11 cellular contexts compared by ENCODE assay signal in genomic region chr19:4878491-4878968, GRCh38. TPM values are rescaled to one million over a fixed set of nuclear protein-coding genes. Genes with fewer than 3 reads are reported as not detected.
DNase-seq lines count a peak whose midpoint lies in the region; ATAC-seq, FAIRE-seq and TF ChIP-seq lines count a peak whose summit lies in the region.
"Had no signal": no experiment of that assay in that cellular context is flagged by ENCODE, and none has a peak within 500 bp of the region (broad histone marks: within the 10 kb centered on the region; RNA-seq: fewer than 3 reads in every experiment).

No MANE protein-coding gene starts in this region.

- peak overlapping the region; percentile 24; the same call in 1 of the 2 replicates for H2AFZ ChIP-seq in OCI-LY7 (ENCODE audit: low read length)

- H3K4me3 ChIP-seq in OCI-LY7 (ENCODE audit: low read depth, low read length, poor library complexity, severe bottlenecking) (peak overlapping the region; percentile 39), heart left ventricle (no peak overlapping the region), skeletal muscle cell (ENCODE audit: low read depth, low read length) (no peak overlapping the region)

- TF ChIP-seq POLR2A in GM12892 (IDR thresholded peaks at IDR 0.05; ENCODE audit: low read depth, low read length) (no peak), heart left ventricle (IDR thresholded peaks at IDR 0.05) (no peak)

- ATAC-seq in heart left ventricle (peak; percentile 61 to 83 (median 70)), HG03175 (IDR thresholded peaks at IDR 0.05; ENCODE audit: unreplicated experiment) (no peak)
- ATAC-seq: effector memory CD8-positive, alpha-beta T cell had no signal

- H3K4me2 ChIP-seq in OCI-LY7 (ENCODE audit: low read length), result peak overlapping the region; percentile 62

- TF ChIP-seq CTCF in OCI-LY7 (conservative IDR thresholded peaks at IDR 0.05; ENCODE audit: low read length) (0 out of 2 replicates have a peak, but pooled peaks have one; percentile 14), heart left ventricle (IDR thresholded peaks at IDR 0.05) (no peak)

- H3K79me2 ChIP-seq in OCI-LY7 (ENCODE audit: insufficient read depth, low read depth, low read length), result no peaks in the 10 kb centered on the region

- BruUV-seq in OCI-LY7 (replicated peaks; lab: Mats Ljungman, UMichigan), result no TSS peak

- 36 to 58% (median 44%) methylated on average over 10 to 23 of the region's 23 CpGs for WGBS in heart left ventricle, 4 donors

- H4K20me1 ChIP-seq in OCI-LY7 (ENCODE audit: insufficient read depth, low read length), result no peaks in the 10 kb centered on the region

- H3K36me3 ChIP-seq in OCI-LY7 (ENCODE audit: insufficient read depth, low read length) (no peaks in the 10 kb centered on the region), heart left ventricle (no peaks in the 10 kb centered on the region)

- intact Hi-C loops in OCI-LY7 (cut with micrococcal nuclease; ENCODE audit: unreplicated experiment), result no loop called here
- intact Hi-C loops in heart left ventricle (cut with DNase I), result no loop called here

- no peaks in the 10 kb centered on the region for H3K9me2 ChIP-seq in OCI-LY7 (ENCODE audit: insufficient read depth, low read length)

- H3K27ac ChIP-seq in OCI-LY7 (ENCODE audit: low read depth, low read length, poor library complexity, severe bottlenecking), result peak overlapping the region; percentile 78
- H3K27ac ChIP-seq in heart left ventricle, result peak overlapping the region in 10 of 12 donors; percentile 22 to 80 (median 74)

- DNase-seq in GM12892 (ENCODE audit: insufficient read length) (peak; percentile 36), OCI-LY7 (ENCODE audit: low spot score) (peak; percentile 92), heart left ventricle (peak in 2 of 5 donors; percentile 47 to 65), skeletal muscle cell (ENCODE audit: low read depth) (peak; percentile 20), AG08395 (ENCODE audit: low spot score) (no peak), ACHN (no peak), NCI-H2227 (lab: John Stamatoyannopoulos, UW; ENCODE audit: unreplicated experiment) (no peak)
- DNase-seq: effector memory CD8-positive, alpha-beta T cell had no signal

- H3K4me1 ChIP-seq in OCI-LY7 (ENCODE audit: insufficient read depth, low read length, poor library complexity, severe bottlenecking), result peaks cover 62% of the 10 kb centered on the region
- peaks cover 0 to 5% (median 0%) of the 10 kb centered on the region in 12 donors for H3K4me1 ChIP-seq in heart left ventricle

- no peaks in the 10 kb centered on the region for H3K9me3 ChIP-seq in OCI-LY7 (ENCODE audit: low read length)
- H3K9me3 ChIP-seq in heart left ventricle, result no peaks in the 10 kb centered on the region

- in situ Hi-C loops in ACHN (cut with HindIII; ENCODE audit: low pct_ligation_motif_present, low pct_unique_long_range_greater_than_20kb, low sequenced_read_pairs), result no loop called here

- POLR2A ChIA-PET in OCI-LY7 (lab: Charles Lee), result interaction anchor here (0.8 to 1.1 kb wide), 2 partner anchors 26 to 74 kb away, joined by 3 to 4 read pairs; no protein-coding TSS in a partner anchor

- FAIRE-seq in GM12892 (lab: Jason Lieb, UNC), result no peak

- peaks cover 0 to 12% (median 0%) of the 10 kb centered on the region in 9 donors for H3K27me3 ChIP-seq in heart left ventricle

- CTCF ChIA-PET in OCI-LY7 (lab: Charles Lee; ENCODE audit: unreplicated experiment), result interaction anchor here (0.6 kb wide), 1 partner anchor 471 kb away, joined by 3 read pairs; no protein-coding TSS in a partner anchor

RNA-seq across cellular contexts. Expression of gene PLIN3, which starts 11.1 kb away (rescaled TPM):
- 32.8 TPM for polyA plus RNA-seq in GM12892 (2012; ENCODE audit: missing spikeins)
- total RNA-seq in OCI-LY7 (2014; rRNA removed; shearing (Covaris generic)), result 81.3 and 95.7 TPM in 2 replicates
- total RNA-seq in OCI-LY7 (2022) (115 TPM in 2 replicates), heart left ventricle (10 to 100 TPM; 17.4 to 70.9 (median 22.9) TPM)
- 100 to 1,000 TPM in 1 of 2 donors, 1 to 10 TPM in 1; 10.0 to 102 TPM for polyA plus RNA-seq in heart left ventricle

RNA-seq across cellular contexts. Expression of gene ARRDC5, which starts 24.2 kb away (rescaled TPM):
- polyA plus RNA-seq in GM12892 (2012; ENCODE audit: missing spikeins), result not detected
- total RNA-seq in OCI-LY7 (2014; rRNA removed; shearing (Covaris generic)), result not detected in 2 replicates
- not detected in 2 replicates for total RNA-seq in OCI-LY7 (2022)
- under 1 TPM in 2 of 9 donors, not detected in 7; 0.43 to 0.70 TPM for total RNA-seq in heart left ventricle
- under 1 TPM in 1 of 2 donors, not detected in 1; 0.04 TPM for polyA plus RNA-seq in heart left ventricle
- total RNA-seq: Daoy had no signal
- polyA plus RNA-seq: liver had no signal

RNA-seq across cellular contexts. Expression of gene UHRF1, which starts 30.8 kb away (rescaled TPM):
- 21.6 TPM for polyA plus RNA-seq in GM12892 (2012; ENCODE audit: missing spikeins)
- 141 and 155 TPM in 2 replicates for total RNA-seq in OCI-LY7 (2014; rRNA removed; shearing (Covaris generic))
- total RNA-seq in OCI-LY7 (2022) (172 and 186 TPM in 2 replicates), heart left ventricle (1 to 10 TPM in 2 of 9 donors, under 1 TPM in 7; 0.25 to 8.9 (median 0.89) TPM)
- polyA plus RNA-seq in heart left ventricle, result under 1 TPM; 0.34 to 0.69 TPM

RNA-seq across cellular contexts. Expression of gene TICAM1, which starts 47.0 kb away (rescaled TPM):
- polyA plus RNA-seq in GM12892 (2012; ENCODE audit: missing spikeins), result 6.7 TPM
- total RNA-seq in OCI-LY7 (2014; rRNA removed; shearing (Covaris generic)), result 4.9 and 6.8 TPM in 2 replicates
- 26.7 and 28.9 TPM in 2 replicates for total RNA-seq in OCI-LY7 (2022)
- 10 to 100 TPM in 1 of 9 donors, 1 to 10 TPM in 8; 3.7 to 13.6 (median 7.0) TPM for total RNA-seq in heart left ventricle
- 1 to 10 TPM; 4.0 to 8.6 TPM for polyA plus RNA-seq in heart left ventricle

Comparison
In these comparisons a context has a peak if more than half of its experiments do, and no peak if none do; other contexts are left out.
1. DNase-seq: peak in GM12892 (single experiment), OCI-LY7 (single experiment) and skeletal muscle cell (single experiment); none in AG08395 (single experiment), ACHN (single experiment) and NCI-H2227 (single experiment).
2. RNA of gene UHRF1, which starts 30.8 kb away (total RNA-seq): 141 to 186 TPM in OCI-LY7; 0.25 to 8.9 TPM in heart left ventricle; every median in the first group is over 10 times any median in the second.